1 cellular context compared by ENCODE assay signal in the genomic region with DNA sequence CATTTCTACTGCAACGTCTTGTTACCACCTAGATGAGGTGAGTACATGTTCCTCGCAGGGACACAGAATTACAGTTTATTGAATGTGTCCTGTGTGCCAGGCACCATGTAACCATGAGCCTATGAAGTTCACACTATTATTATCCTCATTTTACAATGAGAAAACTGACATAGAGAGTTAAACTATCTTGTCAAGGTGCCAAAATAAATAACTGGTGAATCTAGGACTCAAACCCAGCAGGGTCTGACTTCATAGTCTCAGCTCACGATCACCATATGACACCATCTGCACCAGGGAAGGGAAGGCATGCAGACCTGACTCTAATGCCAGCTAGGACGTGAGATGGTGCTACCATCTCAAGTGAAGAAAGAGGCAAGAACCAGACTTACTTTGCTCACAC.
TF ChIP-seq lines count a peak whose summit lies in the region.

No MANE protein-coding gene starts in this region.

TF ChIP-seq in H1, 55 proteins besides CTCF, POLR2A, EP300 and RAD21 (continued from another document):
- TF ChIP-seq, protein P1, sequence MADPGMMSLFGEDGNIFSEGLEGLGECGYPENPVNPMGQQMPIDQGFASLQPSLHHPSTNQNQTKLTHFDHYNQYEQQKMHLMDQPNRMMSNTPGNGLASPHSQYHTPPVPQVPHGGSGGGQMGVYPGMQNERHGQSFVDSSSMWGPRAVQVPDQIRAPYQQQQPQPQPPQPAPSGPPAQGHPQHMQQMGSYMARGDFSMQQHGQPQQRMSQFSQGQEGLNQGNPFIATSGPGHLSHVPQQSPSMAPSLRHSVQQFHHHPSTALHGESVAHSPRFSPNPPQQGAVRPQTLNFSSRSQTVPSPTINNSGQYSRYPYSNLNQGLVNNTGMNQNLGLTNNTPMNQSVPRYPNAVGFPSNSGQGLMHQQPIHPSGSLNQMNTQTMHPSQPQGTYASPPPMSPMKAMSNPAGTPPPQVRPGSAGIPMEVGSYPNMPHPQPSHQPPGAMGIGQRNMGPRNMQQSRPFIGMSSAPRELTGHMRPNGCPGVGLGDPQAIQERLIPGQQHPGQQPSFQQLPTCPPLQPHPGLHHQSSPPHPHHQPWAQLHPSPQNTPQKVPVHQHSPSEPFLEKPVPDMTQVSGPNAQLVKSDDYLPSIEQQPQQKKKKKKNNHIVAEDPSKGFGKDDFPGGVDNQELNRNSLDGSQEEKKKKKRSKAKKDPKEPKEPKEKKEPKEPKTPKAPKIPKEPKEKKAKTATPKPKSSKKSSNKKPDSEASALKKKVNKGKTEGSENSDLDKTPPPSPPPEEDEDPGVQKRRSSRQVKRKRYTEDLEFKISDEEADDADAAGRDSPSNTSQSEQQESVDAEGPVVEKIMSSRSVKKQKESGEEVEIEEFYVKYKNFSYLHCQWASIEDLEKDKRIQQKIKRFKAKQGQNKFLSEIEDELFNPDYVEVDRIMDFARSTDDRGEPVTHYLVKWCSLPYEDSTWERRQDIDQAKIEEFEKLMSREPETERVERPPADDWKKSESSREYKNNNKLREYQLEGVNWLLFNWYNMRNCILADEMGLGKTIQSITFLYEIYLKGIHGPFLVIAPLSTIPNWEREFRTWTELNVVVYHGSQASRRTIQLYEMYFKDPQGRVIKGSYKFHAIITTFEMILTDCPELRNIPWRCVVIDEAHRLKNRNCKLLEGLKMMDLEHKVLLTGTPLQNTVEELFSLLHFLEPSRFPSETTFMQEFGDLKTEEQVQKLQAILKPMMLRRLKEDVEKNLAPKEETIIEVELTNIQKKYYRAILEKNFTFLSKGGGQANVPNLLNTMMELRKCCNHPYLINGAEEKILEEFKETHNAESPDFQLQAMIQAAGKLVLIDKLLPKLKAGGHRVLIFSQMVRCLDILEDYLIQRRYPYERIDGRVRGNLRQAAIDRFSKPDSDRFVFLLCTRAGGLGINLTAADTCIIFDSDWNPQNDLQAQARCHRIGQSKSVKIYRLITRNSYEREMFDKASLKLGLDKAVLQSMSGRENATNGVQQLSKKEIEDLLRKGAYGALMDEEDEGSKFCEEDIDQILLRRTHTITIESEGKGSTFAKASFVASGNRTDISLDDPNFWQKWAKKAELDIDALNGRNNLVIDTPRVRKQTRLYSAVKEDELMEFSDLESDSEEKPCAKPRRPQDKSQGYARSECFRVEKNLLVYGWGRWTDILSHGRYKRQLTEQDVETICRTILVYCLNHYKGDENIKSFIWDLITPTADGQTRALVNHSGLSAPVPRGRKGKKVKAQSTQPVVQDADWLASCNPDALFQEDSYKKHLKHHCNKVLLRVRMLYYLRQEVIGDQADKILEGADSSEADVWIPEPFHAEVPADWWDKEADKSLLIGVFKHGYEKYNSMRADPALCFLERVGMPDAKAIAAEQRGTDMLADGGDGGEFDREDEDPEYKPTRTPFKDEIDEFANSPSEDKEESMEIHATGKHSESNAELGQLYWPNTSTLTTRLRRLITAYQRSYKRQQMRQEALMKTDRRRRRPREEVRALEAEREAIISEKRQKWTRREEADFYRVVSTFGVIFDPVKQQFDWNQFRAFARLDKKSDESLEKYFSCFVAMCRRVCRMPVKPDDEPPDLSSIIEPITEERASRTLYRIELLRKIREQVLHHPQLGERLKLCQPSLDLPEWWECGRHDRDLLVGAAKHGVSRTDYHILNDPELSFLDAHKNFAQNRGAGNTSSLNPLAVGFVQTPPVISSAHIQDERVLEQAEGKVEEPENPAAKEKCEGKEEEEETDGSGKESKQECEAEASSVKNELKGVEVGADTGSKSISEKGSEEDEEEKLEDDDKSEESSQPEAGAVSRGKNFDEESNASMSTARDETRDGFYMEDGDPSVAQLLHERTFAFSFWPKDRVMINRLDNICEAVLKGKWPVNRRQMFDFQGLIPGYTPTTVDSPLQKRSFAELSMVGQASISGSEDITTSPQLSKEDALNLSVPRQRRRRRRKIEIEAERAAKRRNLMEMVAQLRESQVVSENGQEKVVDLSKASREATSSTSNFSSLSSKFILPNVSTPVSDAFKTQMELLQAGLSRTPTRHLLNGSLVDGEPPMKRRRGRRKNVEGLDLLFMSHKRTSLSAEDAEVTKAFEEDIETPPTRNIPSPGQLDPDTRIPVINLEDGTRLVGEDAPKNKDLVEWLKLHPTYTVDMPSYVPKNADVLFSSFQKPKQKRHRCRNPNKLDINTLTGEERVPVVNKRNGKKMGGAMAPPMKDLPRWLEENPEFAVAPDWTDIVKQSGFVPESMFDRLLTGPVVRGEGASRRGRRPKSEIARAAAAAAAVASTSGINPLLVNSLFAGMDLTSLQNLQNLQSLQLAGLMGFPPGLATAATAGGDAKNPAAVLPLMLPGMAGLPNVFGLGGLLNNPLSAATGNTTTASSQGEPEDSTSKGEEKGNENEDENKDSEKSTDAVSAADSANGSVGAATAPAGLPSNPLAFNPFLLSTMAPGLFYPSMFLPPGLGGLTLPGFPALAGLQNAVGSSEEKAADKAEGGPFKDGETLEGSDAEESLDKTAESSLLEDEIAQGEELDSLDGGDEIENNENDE (IDR thresholded peaks at IDR 0.05; ENCODE audit: insufficient replicate concordance, low read length), result no peak
- TF ChIP-seq NANOG (IDR thresholded peaks at IDR 0.05; ENCODE audit: insufficient read depth, low read depth, low read length, poor library complexity, severe bottlenecking), result no peak
- no peak for TF ChIP-seq SP1 (IDR thresholded peaks at IDR 0.05; ENCODE audit: low read depth, low read length)
- no peak for TF ChIP-seq TCF12 (IDR thresholded peaks at IDR 0.05; ENCODE audit: low read depth, low read length)
- TF ChIP-seq MAFK (IDR thresholded peaks at IDR 0.05; ENCODE audit: low read depth, low read length), result no peak
- no peak for TF ChIP-seq SIN3A (conservative IDR thresholded peaks at IDR 0.05 in 1 of 2, IDR thresholded peaks at IDR 0.05 in 1 of 2; ENCODE audit: low read depth in 1 of 2, low read length in 2 of 2)
- TF ChIP-seq GTF2F1 (IDR thresholded peaks at IDR 0.05; ENCODE audit: borderline replicate concordance, low read depth, low read length), result no peak
- TF ChIP-seq TAF7 (optimal IDR thresholded peaks at IDR 0.05; ENCODE audit: borderline replicate concordance, low read depth, low read length), result no peak
